In genomic region chrX:126770179-126770578, GRCh38 we compare ENCODE assay signal across 9 cellular contexts. TPM values are rescaled to one million over a fixed set of nuclear protein-coding genes. Genes with fewer than 3 reads are reported as not detected.
A peak's percentile ranks its signal among the peaks of the same experiment; 100 is the strongest.
DNase-seq lines count a peak whose midpoint lies in the region; ATAC-seq, FAIRE-seq and TF ChIP-seq lines count a peak whose summit lies in the region.
"Had no signal": no experiment of that assay in that cellular context is flagged by ENCODE, and none has a peak within 500 bp of the region (broad histone marks: within the 10 kb centered on the region; RNA-seq: fewer than 3 reads in every experiment).

No MANE protein-coding gene starts in this region.

- intact Hi-C loops in ascending aorta (cut with DNase I) (no loop called here), right lobe of liver (cut with DNase I) (no loop called here), posterior vena cava (cut with DNase I) (no loop called here)

- H3K4me3 ChIP-seq in Jurkat, Clone E6-1 (ENCODE audit: low read length): no peak overlapping the region
- H3K4me3 ChIP-seq in ascending aorta (no peak overlapping the region), right lobe of liver (no peak overlapping the region), small intestine (ENCODE audit: low read depth in 1 of 2, low read length in 2 of 2) (no peak overlapping the region)
- H3K4me3 ChIP-seq: BLaER1 treated with 17β-estradiol and CSF1 and Interleukin-3, amounts not matched to agents 10 nM and 100 nM had no signal

- TF ChIP-seq CTCF in ascending aorta (IDR thresholded peaks at IDR 0.05): peak in 2 of 3 experiments; percentile 16 to 30
- TF ChIP-seq CTCF in right lobe of liver (IDR thresholded peaks at IDR 0.05): peak; percentile 53 to 66 (median 53)

- H3K36me3 ChIP-seq in ascending aorta (no peaks in the 10 kb centered on the region), right lobe of liver (no peaks in the 10 kb centered on the region), small intestine (ENCODE audit: control insufficient read depth in 2 of 2, insufficient read depth in 2 of 2, low read length in 2 of 2) (no peaks in the 10 kb centered on the region)
- H3K36me3 ChIP-seq: BLaER1 treated with 17β-estradiol and CSF1 and Interleukin-3, amounts not matched to agents 10 nM and 100 nM had no signal

- H3K27me3 ChIP-seq in ascending aorta (no peaks in the 10 kb centered on the region), right lobe of liver (no peaks in the 10 kb centered on the region), small intestine (ENCODE audit: control insufficient read depth in 2 of 2, insufficient read depth in 2 of 2, low read length in 2 of 2) (no peaks in the 10 kb centered on the region)

- no peak for FAIRE-seq in small intestine (lab: Jason Lieb, UNC)

- H3K27ac ChIP-seq in ascending aorta (no peak overlapping the region), right lobe of liver (no peak overlapping the region), small intestine (ENCODE audit: low read depth in 1 of 2, low read length in 1 of 2) (no peak overlapping the region)
- H3K27ac ChIP-seq: BLaER1 treated with 17β-estradiol and CSF1 and Interleukin-3, amounts not matched to agents 10 nM and 100 nM had no signal

- peak; percentile 15 for DNase-seq in NCI-H2196 (lab: John Stamatoyannopoulos, UW; ENCODE audit: unreplicated experiment)
- no peak for DNase-seq in NCI-H2196 treated with DMSO at 0.1 percent for 48 hours (lab: John Stamatoyannopoulos, UW; ENCODE audit: unreplicated experiment)
- DNase-seq in Jurkat, Clone E6-1 (ENCODE audit: low read depth, low spot score): peak; percentile 8
- DNase-seq in ascending aorta (ENCODE audit: low spot score in 2 of 2): no peak
- DNase-seq in right lobe of liver: no peak
- no peak for DNase-seq in activated CD8-positive, alpha-beta memory T cell treated with anti-CD3 and anti-CD28 coated beads for 24 hours
- DNase-seq in small intestine: no peak
- DNase-seq in posterior vena cava (ENCODE audit: low spot score): no peak

- 0% methylated on average over 5 of the region's 5 CpGs for WGBS in right lobe of liver (ENCODE audit: insufficient coverage, low coverage, low lambda C conversion rate, missing lambda C conversion rate)
- WGBS in small intestine, 3 donors: 16 to 21% (median 16%) methylated on average over 5 of the region's 5 CpGs

- TF ChIP-seq POLR2A in right lobe of liver (IDR thresholded peaks at IDR 0.05): no peak

- ATAC-seq in right lobe of liver: peak; percentile 65 to 86 (median 82)

- no peaks in the 10 kb centered on the region for H3K9me3 ChIP-seq in ascending aorta
- H3K9me3 ChIP-seq in right lobe of liver: no peaks in the 10 kb centered on the region
- H3K9me3 ChIP-seq in small intestine (ENCODE audit: control insufficient read depth, low read depth): no peaks in the 10 kb centered on the region

- H3K4me1 ChIP-seq in ascending aorta: no peaks in the 10 kb centered on the region
- no peaks in the 10 kb centered on the region for H3K4me1 ChIP-seq in right lobe of liver
- no peaks in the 10 kb centered on the region for H3K4me1 ChIP-seq in small intestine (ENCODE audit: control insufficient read depth in 2 of 2, insufficient read depth in 1 of 2, low read depth in 1 of 2, low read length in 1 of 2)
- H3K4me1 ChIP-seq: BLaER1 treated with 17β-estradiol and CSF1 and Interleukin-3, amounts not matched to agents 10 nM and 100 nM had no signal

RNA-seq across cellular contexts. Expression of gene PRR32, which starts 49.4 kb away (rescaled TPM):
- not detected for polyA plus RNA-seq in Jurkat, Clone E6-1 (2012; ENCODE audit: insufficient read depth, insufficient read length)
- total RNA-seq in ascending aorta: not detected
- not detected for total RNA-seq in right lobe of liver
- not detected for polyA plus RNA-seq in small intestine
- total RNA-seq in posterior vena cava: not detected

Comparison
In these comparisons a context has a peak if more than half of its experiments do, and no peak if none do; other contexts are left out.
1. DNase-seq: peak in NCI-H2196 (single experiment) and Jurkat, Clone E6-1 (single experiment); none in NCI-H2196 treated with DMSO at 0.1 percent for 48 hours (single experiment), ascending aorta (0 of 2), right lobe of liver (0 of 3), activated CD8-positive, alpha-beta memory T cell treated with anti-CD3 and anti-CD28 coated beads for 24 hours (single experiment), small intestine (single experiment) and posterior vena cava (single experiment).